ENCODE assay signal across 9 cellular contexts in genomic region chr5:145937432-145938250, GRCh38. TPM values are rescaled to one million over a fixed set of nuclear protein-coding genes. Genes with fewer than 3 reads are reported as not detected.
DNase-seq lines count a peak whose midpoint lies in the region; ATAC-seq and TF ChIP-seq lines count a peak whose summit lies in the region.
"Had no signal": no experiment of that assay in that cellular context is flagged by ENCODE, and none has a peak within 500 bp of the region (broad histone marks: within the 10 kb centered on the region; RNA-seq: fewer than 3 reads in every experiment).

No MANE protein-coding gene starts in this region.

- POLR2A ChIA-PET in RWPE1 (lab: Yijun Ruan, JAX; ENCODE audit: low non-redundant PET), result interaction anchor here (0.6 to 1.0 kb wide), 6 partner anchors 9 to 106 kb away, joined by 3 to 4 read pairs (median 3); no protein-coding TSS in a partner anchor

- H3K4me3 Mint-ChIP-seq in activated naive CD4-positive, alpha-beta T cell treated with anti-CD3 and anti-CD28 coated beads for 36 hours, result no peak overlapping the region
- no peak overlapping the region for H3K4me3 Mint-ChIP-seq in activated naive CD4-positive, alpha-beta T cell treated with anti-CD3 and anti-CD28 coated beads, Interleukin-2, amount 10 ng/mL, durations not matched to agents 7 days and 5 days

- no peaks in the 10 kb centered on the region for H3K36me3 ChIP-seq in tibial artery
- H3K36me3 ChIP-seq: BLaER1 treated with 17β-estradiol and CSF1 and Interleukin-3, amounts not matched to agents 10 nM and 100 nM had no signal

- H3K27ac ChIP-seq in RWPE1 (peak overlapping the region; percentile 95), tibial artery (peak overlapping the region; percentile 57 to 66)
- H3K27ac ChIP-seq: BLaER1 treated with 17β-estradiol and CSF1 and Interleukin-3, amounts not matched to agents 10 nM and 100 nM had no signal

- DNase-seq in activated naive CD4-positive, alpha-beta T cell treated with anti-CD3 and anti-CD28 coated beads for 36 hours, result peak; percentile 25
- no peak for DNase-seq in activated naive CD4-positive, alpha-beta T cell treated with anti-CD3 and anti-CD28 coated beads, Interleukin-2, amount 10 ng/mL, durations not matched to agents 7 days and 5 days
- DNase-seq in RWPE1 (ENCODE audit: low spot score), result peak; percentile 97
- DNase-seq in iPS DF 19.7 (ENCODE audit: low read depth, low spot score), result peak; percentile 20
- no peak for DNase-seq in tibial artery
- no peak for DNase-seq in NCI-H2196 (lab: John Stamatoyannopoulos, UW; ENCODE audit: unreplicated experiment)
- no peak for DNase-seq in SHP77 (lab: John Stamatoyannopoulos, UW)

- peaks cover 16% of the 10 kb centered on the region for H3K4me1 Mint-ChIP-seq in activated naive CD4-positive, alpha-beta T cell treated with anti-CD3 and anti-CD28 coated beads for 36 hours (ENCODE audit: low read depth)
- peaks cover 10% of the 10 kb centered on the region for H3K4me1 Mint-ChIP-seq in activated naive CD4-positive, alpha-beta T cell treated with anti-CD3 and anti-CD28 coated beads, Interleukin-2, amount 10 ng/mL, durations not matched to agents 7 days and 5 days

- no peaks in the 10 kb centered on the region for H3K36me3 Mint-ChIP-seq in activated naive CD4-positive, alpha-beta T cell treated with anti-CD3 and anti-CD28 coated beads for 36 hours (ENCODE audit: low read depth)
- no peaks in the 10 kb centered on the region for H3K36me3 Mint-ChIP-seq in activated naive CD4-positive, alpha-beta T cell treated with anti-CD3 and anti-CD28 coated beads, Interleukin-2, amount 10 ng/mL, durations not matched to agents 7 days and 5 days

- no peaks in the 10 kb centered on the region for H3K9me3 Mint-ChIP-seq in activated naive CD4-positive, alpha-beta T cell treated with anti-CD3 and anti-CD28 coated beads for 36 hours
- no peaks in the 10 kb centered on the region for H3K9me3 Mint-ChIP-seq in activated naive CD4-positive, alpha-beta T cell treated with anti-CD3 and anti-CD28 coated beads, Interleukin-2, amount 10 ng/mL, durations not matched to agents 7 days and 5 days

- no peaks in the 10 kb centered on the region for H3K27me3 ChIP-seq in tibial artery
- H3K27me3 ChIP-seq: BLaER1 treated with 17β-estradiol and CSF1 and Interleukin-3, amounts not matched to agents 10 nM and 100 nM had no signal

- H3K4me3 ChIP-seq in tibial artery, result peak overlapping the region; percentile 10 to 52
- H3K4me3 ChIP-seq: BLaER1 treated with 17β-estradiol and CSF1 and Interleukin-3, amounts not matched to agents 10 nM and 100 nM had no signal

- peaks cover 0 to 43% (median 32%) of the 10 kb centered on the region in 4 donors for H3K4me1 ChIP-seq in tibial artery

- ATAC-seq in GM21360 (IDR thresholded peaks at IDR 0.05; ENCODE audit: unreplicated experiment), result no peak

- TF ChIP-seq CTCF in RWPE1 (conservative IDR thresholded peaks at IDR 0.05; ENCODE audit: low read depth) (no peak), tibial artery (IDR thresholded peaks at IDR 0.05) (no peak)

- intact Hi-C loops in activated naive CD4-positive, alpha-beta T cell treated with anti-CD3 and anti-CD28 coated beads for 36 hours (cut with micrococcal nuclease), result loop anchor here (1.0 kb wide), 1 partner anchor 9 kb away; no protein-coding TSS in a partner anchor
- intact Hi-C loops in tibial artery (cut with DNase I; ENCODE audit: low total_unique reads), result no loop called here

- CTCF ChIA-PET in activated naive CD4-positive, alpha-beta T cell treated with anti-CD3 and anti-CD28 coated beads for 36 hours (lab: Charles Lee), result no interaction called here
- CTCF ChIA-PET in activated naive CD4-positive, alpha-beta T cell treated with anti-CD3 and anti-CD28 coated beads, Interleukin-2, amount 10 ng/mL, durations not matched to agents 7 days and 5 days (lab: Charles Lee), result interaction anchor here (0.6 kb wide), 1 partner anchor 100 kb away, joined by 3 read pairs; no protein-coding TSS in a partner anchor
- CTCF ChIA-PET in RWPE1 (lab: Yijun Ruan, JAX), result interaction anchor here (0.5 to 1.3 kb wide), 8 partner anchors 29 to 689 kb away, joined by 3 to 6 read pairs (median 3); no protein-coding TSS in a partner anchor

- no peak overlapping the region for H3K27ac Mint-ChIP-seq in activated naive CD4-positive, alpha-beta T cell treated with anti-CD3 and anti-CD28 coated beads for 36 hours
- H3K27ac Mint-ChIP-seq in activated naive CD4-positive, alpha-beta T cell treated with anti-CD3 and anti-CD28 coated beads, Interleukin-2, amount 10 ng/mL, durations not matched to agents 7 days and 5 days, result no peak overlapping the region

- H3K9me3 ChIP-seq in tibial artery, result no peaks in the 10 kb centered on the region
- H3K9me3 ChIP-seq: BLaER1 treated with 17β-estradiol and CSF1 and Interleukin-3, amounts not matched to agents 10 nM and 100 nM had no signal

- peaks cover 50% of the 10 kb centered on the region for H3K27me3 Mint-ChIP-seq in activated naive CD4-positive, alpha-beta T cell treated with anti-CD3 and anti-CD28 coated beads for 36 hours (ENCODE audit: low read depth)
- H3K27me3 Mint-ChIP-seq in activated naive CD4-positive, alpha-beta T cell treated with anti-CD3 and anti-CD28 coated beads, Interleukin-2, amount 10 ng/mL, durations not matched to agents 7 days and 5 days, result peaks cover 33% of the 10 kb centered on the region

RNA-seq across cellular contexts. Expression of gene SH3RF2, which starts 1.3 kb away (rescaled TPM):
- not detected for total RNA-seq in activated naive CD4-positive, alpha-beta T cell treated with anti-CD3 and anti-CD28 coated beads for 36 hours

Comparison
In these comparisons a context has a peak if more than half of its experiments do, and no peak if none do; other contexts are left out.
1. DNase-seq: peak in activated naive CD4-positive, alpha-beta T cell treated with anti-CD3 and anti-CD28 coated beads for 36 hours (single experiment), RWPE1 (single experiment) and iPS DF 19.7 (single experiment); none in activated naive CD4-positive, alpha-beta T cell treated with anti-CD3 and anti-CD28 coated beads, Interleukin-2, amount 10 ng/mL, durations not matched to agents 7 days and 5 days (single experiment), tibial artery (0 of 2), NCI-H2196 (single experiment) and SHP77 (0 of 2).